ENCODE assay signal across 8 cellular contexts in the genomic region with DNA sequence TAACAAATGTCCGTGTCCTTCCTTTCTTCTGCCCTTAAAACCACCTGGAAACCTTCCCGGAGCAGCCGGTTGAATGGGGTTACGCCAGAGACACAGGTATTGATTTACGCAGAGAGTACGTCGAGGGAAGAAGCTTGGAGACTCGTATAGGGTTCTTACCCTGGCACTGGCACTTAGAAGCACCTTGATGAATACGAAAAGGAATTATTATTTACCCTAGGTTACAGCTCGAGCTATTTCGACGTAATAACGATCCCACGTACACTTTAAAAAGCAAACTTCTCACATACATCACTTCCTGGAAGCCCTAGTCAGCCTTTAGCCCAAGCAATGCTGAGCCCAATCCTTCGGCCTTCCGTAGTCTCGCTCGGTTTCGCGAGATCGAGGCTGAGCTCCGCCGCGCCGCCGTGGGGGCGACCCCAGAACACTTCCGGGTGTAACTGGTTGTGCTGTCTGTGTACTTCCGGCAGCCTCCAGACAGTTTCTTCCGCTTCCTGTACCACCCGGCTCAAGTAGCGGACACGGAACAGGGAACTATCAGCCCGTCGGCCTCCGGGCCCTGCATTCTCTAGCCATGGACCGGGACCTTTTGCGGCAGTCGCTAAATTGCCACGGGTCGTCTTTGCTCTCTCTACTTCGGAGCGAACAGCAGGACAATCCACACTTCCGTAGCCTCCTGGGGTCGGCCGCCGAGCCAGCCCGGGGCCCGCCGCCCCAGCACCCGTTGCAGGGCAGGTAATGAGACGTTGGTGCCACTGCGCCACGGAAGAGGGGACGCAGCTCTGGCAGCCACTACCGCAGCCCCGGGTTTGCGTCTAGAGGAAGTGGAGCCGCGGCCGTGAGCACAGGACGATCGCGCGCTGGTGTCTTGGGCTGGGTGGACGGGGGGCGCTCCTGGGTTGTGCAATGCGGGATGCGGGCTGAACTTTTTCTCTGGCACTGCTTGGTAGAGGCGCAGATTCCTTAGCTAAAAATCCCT. TPM values are rescaled to one million over a fixed set of nuclear protein-coding genes. Genes with fewer than 3 reads are reported as not detected.
A peak's percentile ranks its signal among the peaks of the same experiment; 100 is the strongest.
DNase-seq lines count a peak whose midpoint lies in the region; ATAC-seq and TF ChIP-seq lines count a peak whose summit lies in the region.

A gene with protein sequence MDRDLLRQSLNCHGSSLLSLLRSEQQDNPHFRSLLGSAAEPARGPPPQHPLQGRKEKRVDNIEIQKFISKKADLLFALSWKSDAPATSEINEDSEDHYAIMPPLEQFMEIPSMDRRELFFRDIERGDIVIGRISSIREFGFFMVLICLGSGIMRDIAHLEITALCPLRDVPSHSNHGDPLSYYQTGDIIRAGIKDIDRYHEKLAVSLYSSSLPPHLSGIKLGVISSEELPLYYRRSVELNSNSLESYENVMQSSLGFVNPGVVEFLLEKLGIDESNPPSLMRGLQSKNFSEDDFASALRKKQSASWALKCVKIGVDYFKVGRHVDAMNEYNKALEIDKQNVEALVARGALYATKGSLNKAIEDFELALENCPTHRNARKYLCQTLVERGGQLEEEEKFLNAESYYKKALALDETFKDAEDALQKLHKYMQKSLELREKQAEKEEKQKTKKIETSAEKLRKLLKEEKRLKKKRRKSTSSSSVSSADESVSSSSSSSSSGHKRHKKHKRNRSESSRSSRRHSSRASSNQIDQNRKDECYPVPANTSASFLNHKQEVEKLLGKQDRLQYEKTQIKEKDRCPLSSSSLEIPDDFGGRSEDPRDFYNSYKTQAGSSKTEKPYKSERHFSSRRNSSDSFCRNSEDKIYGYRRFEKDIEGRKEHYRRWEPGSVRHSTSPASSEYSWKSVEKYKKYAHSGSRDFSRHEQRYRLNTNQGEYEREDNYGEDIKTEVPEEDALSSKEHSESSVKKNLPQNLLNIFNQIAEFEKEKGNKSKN (plus strand): TSS at position 476 of the 979 bp plus-strand sequence. CDS start 99 bp downstream, at position 575.

- H3K4me1 ChIP-seq in Panc1 (ENCODE audit: control insufficient read depth, insufficient read depth, low read length) (peaks cover 9% of the 10 kb centered on the region; the same call in 1 of the 2 replicates), esophagus muscularis mucosa (peaks cover 7 to 14% (median 13%) of the 10 kb centered on the region in 4 donors), muscle layer of duodenum (ENCODE audit: control insufficient read depth in 1 of 2, insufficient read depth in 2 of 2, low read length in 2 of 2) (peaks cover 6 to 10% of the 10 kb centered on the region in 2 donors)

- no peaks in the 10 kb centered on the region for H3K9me3 Mint-ChIP-seq in activated T-cell treated with anti-CD3 and anti-CD28 coated beads, Interleukin-2, amount 50 U/mL, for 4 hours

- peak; percentile 80 for DNase-seq in DMS53 treated with DMSO at 0.1 percent for 48 hours (lab: John Stamatoyannopoulos, UW; ENCODE audit: unreplicated experiment)
- DNase-seq in Jurkat, Clone E6-1 (ENCODE audit: low read depth, low spot score), result peak; percentile 96
- peak; percentile 89 for DNase-seq in Panc1 (ENCODE audit: low read depth, low spot score)
- peak; percentile 91 for DNase-seq in activated T-cell treated with anti-CD3 and anti-CD28 coated beads, Interleukin-2, amount 50 U/mL, for 4 hours
- peak; percentile 97 for DNase-seq in esophagus muscularis mucosa (ENCODE audit: extremely low spot score)
- peak; percentile 89 to 90 for DNase-seq in stimulated activated CD8-positive, alpha-beta memory T cell treated with anti-CD3 and anti-CD28 coated beads, Interleukin-7, amount 100 ng/mL, for 4 hours (ENCODE audit: low read depth in 2 of 2)

- peak within 1 kb of the TSS; percentile 97 for H3K4me3 Mint-ChIP-seq in activated T-cell treated with anti-CD3 and anti-CD28 coated beads, Interleukin-2, amount 50 U/mL, for 4 hours

- TF ChIP-seq CTCF in Panc1 (IDR thresholded peaks at IDR 0.05) (peak; percentile 30; the same call in 1 of the 2 replicates), esophagus muscularis mucosa (IDR thresholded peaks at IDR 0.05) (no peak)

- no peak for TF ChIP-seq EP300 in esophagus muscularis mucosa (IDR thresholded peaks at IDR 0.05)

- peak within 1 kb of the TSS; percentile 88 for H3K4me3 ChIP-seq in Jurkat, Clone E6-1 (ENCODE audit: low read length)
- H3K4me3 ChIP-seq in Panc1 (ENCODE audit: low read depth in 2 of 2, low read length in 2 of 2) (peak within 1 kb of the TSS; percentile 86 to 89), esophagus muscularis mucosa (peak within 1 kb of the TSS; percentile 74 to 92 (median 84)), muscle layer of duodenum (ENCODE audit: low read depth in 1 of 2, low read length in 2 of 2) (peak within 1 kb of the TSS; percentile 90 to 98)

- TSS peak; percentile 99 for BruUV-seq in Panc1 (replicated peaks; lab: Mats Ljungman, UMichigan)

- H3K27me3 Mint-ChIP-seq in activated T-cell treated with anti-CD3 and anti-CD28 coated beads, Interleukin-2, amount 50 U/mL, for 4 hours (ENCODE audit: low read depth), result peaks cover 5% of the 10 kb centered on the region

- TF ChIP-seq POLR2A in esophagus muscularis mucosa (IDR thresholded peaks at IDR 0.05; ENCODE audit: low read depth), result no peak

- H3K36me3 Mint-ChIP-seq in activated T-cell treated with anti-CD3 and anti-CD28 coated beads, Interleukin-2, amount 50 U/mL, for 4 hours (ENCODE audit: insufficient read depth), result peaks cover 28% of the 10 kb centered on the region

- H3K27me3 ChIP-seq in Panc1 (ENCODE audit: control insufficient read depth, insufficient read depth, low read length) (no peaks in the 10 kb centered on the region), esophagus muscularis mucosa (no peaks in the 10 kb centered on the region), muscle layer of duodenum (ENCODE audit: low read depth, low read length) (no peaks in the 10 kb centered on the region)

- in situ Hi-C loops in Panc1 (cut with HindIII; ENCODE audit: low pct_unique_long_range_greater_than_20kb, low sequenced_read_pairs), result no loop called here

- H3K27ac ChIP-seq in Panc1 (ENCODE audit: low read length) (peak within 1 kb of the TSS; percentile 98), esophagus muscularis mucosa (replicated peaks in 1 of 4) (peak within 1 kb of the TSS; percentile 60 to 80 (median 72)), muscle layer of duodenum (ENCODE audit: low read length) (peak within 1 kb of the TSS; percentile 60)

- WGBS in esophagus muscularis mucosa, result 13% methylated on average over 24 of the region's 70 CpGs

- peaks cover 29% of the 10 kb centered on the region for H3K36me3 ChIP-seq in Panc1 (ENCODE audit: control insufficient read depth, insufficient read depth, low read length)
- peaks cover 22 to 40% (median 29%) of the 10 kb centered on the region in 4 donors for H3K36me3 ChIP-seq in esophagus muscularis mucosa
- peaks cover 19 to 24% of the 10 kb centered on the region in 2 donors for H3K36me3 ChIP-seq in muscle layer of duodenum (ENCODE audit: control insufficient read depth in 1 of 2, insufficient read depth in 2 of 2, low read length in 2 of 2)

- intact Hi-C loops in Panc1 (cut with micrococcal nuclease; ENCODE audit: unreplicated experiment), result no loop called here
- intact Hi-C loops in esophagus muscularis mucosa (cut with DNase I), result no loop called here

- POLR2A ChIA-PET in Panc1 (lab: Charles Lee), result interaction anchor here (0.5 to 1.0 kb wide), 3 partner anchors 8 to 327 kb away, joined by 3 to 4 read pairs (median 4); no protein-coding TSS in a partner anchor

- CTCF ChIA-PET in Panc1 (lab: Charles Lee), result interaction anchor here (1.0 kb wide), 1 partner anchor 790 kb away, joined by 3 read pairs; no protein-coding TSS in a partner anchor

- peaks cover 22% of the 10 kb centered on the region for H3K4me1 Mint-ChIP-seq in activated T-cell treated with anti-CD3 and anti-CD28 coated beads, Interleukin-2, amount 50 U/mL, for 4 hours (ENCODE audit: low read depth)

- ATAC-seq in GM21619 (IDR thresholded peaks at IDR 0.05; ENCODE audit: unreplicated experiment) (peak; percentile 98), Panc1 (peak; percentile 100)
- ATAC-seq in activated T-cell treated with anti-CD3 and anti-CD28 coated beads, Interleukin-2, amount 50 U/mL, for 4 hours, result peak; percentile 96

- H3K9me3 ChIP-seq in Panc1 (ENCODE audit: control insufficient read depth, insufficient read depth, low read depth, low read length) (no peaks in the 10 kb centered on the region), esophagus muscularis mucosa (no peaks in the 10 kb centered on the region), muscle layer of duodenum (ENCODE audit: control insufficient read depth in 1 of 2, low read length in 2 of 2) (peaks cover 0 to 3% of the 10 kb centered on the region in 2 donors)

RNA-seq across cellular contexts. Expression of the gene that starts here (rescaled TPM):
- 46.8 TPM for polyA plus RNA-seq in Jurkat, Clone E6-1 (2012; ENCODE audit: insufficient read depth, insufficient read length)
- total RNA-seq in Panc1 (2021; ENCODE audit: unreplicated experiment) (71.4 TPM), esophagus muscularis mucosa (10 to 100 TPM; 19.7 to 50.8 (median 40.1) TPM)
- polyA plus RNA-seq in Panc1 (2012; ENCODE audit: insufficient read length), result 26.2 TPM
- total RNA-seq in activated T-cell treated with anti-CD3 and anti-CD28 coated beads, Interleukin-2, amount 50 U/mL, for 4 hours, result 10 to 100 TPM; 25.7 to 32.1 (median 27.2) TPM

Comparison
In these comparisons a context has a peak if more than half of its experiments do, and no peak if none do; other contexts are left out.
1. Peak in every context shown above with its lines: DNase-seq, ATAC-seq, H3K4me3 ChIP-seq and H3K27ac ChIP-seq.